ENCODE assay signal across 8 cellular contexts in the genomic region with DNA sequence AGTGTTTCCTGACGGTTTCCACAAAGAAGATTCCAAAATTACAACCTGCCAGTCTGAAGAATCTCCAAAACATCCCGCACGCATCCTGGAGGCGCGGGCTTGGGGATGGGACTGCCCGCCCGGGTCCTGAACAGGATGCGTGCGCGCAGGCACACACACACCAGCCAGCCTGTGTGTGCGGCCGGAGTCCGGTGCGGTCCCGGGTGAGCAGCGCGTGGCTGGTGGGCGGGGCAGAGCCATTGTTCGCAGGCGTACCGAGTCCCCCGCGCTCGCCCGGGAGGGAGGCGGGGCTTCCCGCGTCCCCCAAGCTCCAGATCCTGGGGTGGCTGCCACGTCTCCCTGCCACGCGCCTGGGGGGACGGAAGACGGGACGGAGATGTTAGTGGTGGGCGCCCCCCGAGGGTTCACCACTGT. TPM values are rescaled to one million over a fixed set of nuclear protein-coding genes. Genes with fewer than 3 reads are reported as not detected.
DNase-seq lines count a peak whose midpoint lies in the region; ATAC-seq and TF ChIP-seq lines count a peak whose summit lies in the region.

No MANE protein-coding gene starts in this region.

- peak overlapping the region; percentile 71 for H2AFZ ChIP-seq in neuronal stem cell (ENCODE audit: low read length)

- H3K27ac Mint-ChIP-seq in CD4-positive, alpha-beta memory T cell: peak overlapping the region in 6 of 7 donors; percentile 48 to 81 (median 60)

- WGBS in neuronal stem cell (ENCODE audit: extremely low coverage in 2 of 2, insufficient read length in 2 of 2, insufficient replicate concordance in 1 of 2), 2 donors: no CpG with 5 or more reads among the region's 36 CpGs

- peak overlapping the region in 1 of 2 donors; percentile 74 for H3K4me3 ChIP-seq in CD4-positive, alpha-beta memory T cell (ENCODE audit: low read length in 2 of 2)
- peak overlapping the region; percentile 80 to 96 for H3K4me3 ChIP-seq in neuronal stem cell (ENCODE audit: low read length in 2 of 2)

- POLR2A ChIA-PET in CD4-positive, alpha-beta memory T cell (lab: Charles Lee; ENCODE audit: partially characterized antibody): interaction anchor here (0.6 to 2.4 kb wide), 2 partner anchors 24 to 66 kb away, joined by 3 to 8 read pairs; no protein-coding TSS in a partner anchor

- peak overlapping the region; percentile 73 for H3K9ac ChIP-seq in neuronal stem cell (ENCODE audit: low read depth, low read length, poor library complexity)

- H4K8ac ChIP-seq in neuronal stem cell (ENCODE audit: low read depth, low read length): no peak overlapping the region

- peak overlapping the region; percentile 84 for H2BK5ac ChIP-seq in neuronal stem cell (ENCODE audit: low read length)

- peaks cover 14% of the 10 kb centered on the region for H3K4me1 ChIP-seq in CD4-positive, alpha-beta memory T cell (ENCODE audit: insufficient read depth, low read length)
- H3K4me1 ChIP-seq in neuronal stem cell (ENCODE audit: control insufficient read depth in 2 of 2, insufficient read depth in 1 of 2, low read depth in 1 of 2, low read length in 2 of 2): peaks cover 34 to 44% of the 10 kb centered on the region in 2 donors

- no peak overlapping the region for H2BK15ac ChIP-seq in neuronal stem cell (ENCODE audit: low read length)

- H2BK12ac ChIP-seq in neuronal stem cell (ENCODE audit: low read length): no peak overlapping the region

- H3K4me2 ChIP-seq in neuronal stem cell (ENCODE audit: insufficient read depth, low read length, poor library complexity, severe bottlenecking): peak overlapping the region; percentile 95

- H3K27me3 ChIP-seq in CD4-positive, alpha-beta memory T cell (ENCODE audit: insufficient read depth, low read length): no peaks in the 10 kb centered on the region
- H3K27me3 ChIP-seq in neuronal stem cell (ENCODE audit: control insufficient read depth in 3 of 3, insufficient read depth in 3 of 3, low read depth in 1 of 3, low read length in 3 of 3): no peaks in the 10 kb centered on the region

- intact Hi-C loops in CD4-positive, alpha-beta memory T cell (cut with micrococcal nuclease): no loop called here

- H3K4me1 Mint-ChIP-seq in CD4-positive, alpha-beta memory T cell: peaks cover 9 to 19% (median 15%) of the 10 kb centered on the region in 4 donors

- ATAC-seq in GM19395 (IDR thresholded peaks at IDR 0.05; ENCODE audit: unreplicated experiment) (peak; percentile 53), HG03558 (IDR thresholded peaks at IDR 0.05; ENCODE audit: extremely low read depth, unreplicated experiment) (peak; percentile 24)

- H4K91ac ChIP-seq in neuronal stem cell (ENCODE audit: low read depth, low read length, poor library complexity): no peak overlapping the region

- H3K27ac ChIP-seq in CD4-positive, alpha-beta memory T cell (ENCODE audit: low read depth, low read length): no peak overlapping the region
- H3K27ac ChIP-seq in neuronal stem cell (replicated peaks; ENCODE audit: low read length): peak overlapping the region; percentile 88

- H3K36me3 Mint-ChIP-seq in CD4-positive, alpha-beta memory T cell: no peaks in the 10 kb centered on the region

- no peak overlapping the region for H3K14ac ChIP-seq in neuronal stem cell (ENCODE audit: low read length)

- no peak overlapping the region for H2AK5ac ChIP-seq in neuronal stem cell (ENCODE audit: low read depth, low read length)

- peak; percentile 15 to 63 (median 39) for DNase-seq in CD4-positive, alpha-beta memory T cell
- DNase-seq in activated gamma-delta T cell (lab: John Stamatoyannopoulos, UW) (peak; percentile 63), foreskin melanocyte (peak; percentile 84), neuronal stem cell (ENCODE audit: low spot score) (peak; percentile 88), superior temporal gyrus (ENCODE audit: extremely low spot score) (peak; percentile 74)

- H3K18ac ChIP-seq in neuronal stem cell (ENCODE audit: low read length): peak overlapping the region; percentile 76

- H3K4me3 Mint-ChIP-seq in CD4-positive, alpha-beta memory T cell: peak overlapping the region; percentile 79 to 91 (median 84)

- no peak overlapping the region for H3K23ac ChIP-seq in neuronal stem cell (ENCODE audit: low read depth, low read length, poor library complexity)

- H3K9me3 ChIP-seq in CD4-positive, alpha-beta memory T cell (ENCODE audit: control insufficient read depth in 1 of 2, low read length in 2 of 2): no peaks in the 10 kb centered on the region
- peaks cover 0 to 15% of the 10 kb centered on the region in 2 donors for H3K9me3 ChIP-seq in neuronal stem cell (replicated peaks in 1 of 2; ENCODE audit: control insufficient read depth in 2 of 2, insufficient read depth in 1 of 2, low read depth in 1 of 2, low read length in 2 of 2)

- H3K4ac ChIP-seq in neuronal stem cell (ENCODE audit: low read length): no peak overlapping the region

- no peak overlapping the region for H2BK120ac ChIP-seq in neuronal stem cell (ENCODE audit: low read depth, low read length)

- H3K9me3 Mint-ChIP-seq in CD4-positive, alpha-beta memory T cell: no peaks in the 10 kb centered on the region

- H3K27me3 Mint-ChIP-seq in CD4-positive, alpha-beta memory T cell: peaks cover 0 to 1% of the 10 kb centered on the region in 2 donors

- CTCF ChIA-PET in CD4-positive, alpha-beta memory T cell (lab: Charles Lee; ENCODE audit: partially characterized antibody): interaction anchor here (0.9 to 15.8 kb wide), 8 partner anchors 10 to 189 kb away, joined by 3 to 202 read pairs (median 4); a partner anchor contains a TSS

- no peaks in the 10 kb centered on the region for H3K36me3 ChIP-seq in CD4-positive, alpha-beta memory T cell (ENCODE audit: insufficient read depth, low read length)
- H3K36me3 ChIP-seq in neuronal stem cell (replicated peaks in 1 of 2; ENCODE audit: control insufficient read depth in 2 of 2, insufficient read depth in 2 of 2, low read length in 2 of 2): peaks cover 33 to 37% of the 10 kb centered on the region in 2 donors

- H3K79me1 ChIP-seq in neuronal stem cell (ENCODE audit: low read depth, low read length): peaks cover 6% of the 10 kb centered on the region

TF ChIP-seq in PFSK-1, 5 proteins besides CTCF, POLR2A, EP300 and RAD21:
- TF ChIP-seq POLR2AphosphoS5 (IDR thresholded peaks at IDR 0.05; ENCODE audit: low read depth, low read length) (no peak), SIN3A (IDR thresholded peaks at IDR 0.05; ENCODE audit: borderline replicate concordance, insufficient read depth, low read length) (peak; percentile 47; the same call in 1 of the 2 replicates), FOXP2 (optimal IDR thresholded peaks at IDR 0.05; ENCODE audit: borderline replicate concordance, extremely low read depth, extremely low read length, insufficient read depth) (peak; percentile 83), TAF1 (IDR thresholded peaks at IDR 0.05; ENCODE audit: borderline replicate concordance, insufficient read depth, low read length) (no peak)
- TF ChIP-seq, protein P1, sequence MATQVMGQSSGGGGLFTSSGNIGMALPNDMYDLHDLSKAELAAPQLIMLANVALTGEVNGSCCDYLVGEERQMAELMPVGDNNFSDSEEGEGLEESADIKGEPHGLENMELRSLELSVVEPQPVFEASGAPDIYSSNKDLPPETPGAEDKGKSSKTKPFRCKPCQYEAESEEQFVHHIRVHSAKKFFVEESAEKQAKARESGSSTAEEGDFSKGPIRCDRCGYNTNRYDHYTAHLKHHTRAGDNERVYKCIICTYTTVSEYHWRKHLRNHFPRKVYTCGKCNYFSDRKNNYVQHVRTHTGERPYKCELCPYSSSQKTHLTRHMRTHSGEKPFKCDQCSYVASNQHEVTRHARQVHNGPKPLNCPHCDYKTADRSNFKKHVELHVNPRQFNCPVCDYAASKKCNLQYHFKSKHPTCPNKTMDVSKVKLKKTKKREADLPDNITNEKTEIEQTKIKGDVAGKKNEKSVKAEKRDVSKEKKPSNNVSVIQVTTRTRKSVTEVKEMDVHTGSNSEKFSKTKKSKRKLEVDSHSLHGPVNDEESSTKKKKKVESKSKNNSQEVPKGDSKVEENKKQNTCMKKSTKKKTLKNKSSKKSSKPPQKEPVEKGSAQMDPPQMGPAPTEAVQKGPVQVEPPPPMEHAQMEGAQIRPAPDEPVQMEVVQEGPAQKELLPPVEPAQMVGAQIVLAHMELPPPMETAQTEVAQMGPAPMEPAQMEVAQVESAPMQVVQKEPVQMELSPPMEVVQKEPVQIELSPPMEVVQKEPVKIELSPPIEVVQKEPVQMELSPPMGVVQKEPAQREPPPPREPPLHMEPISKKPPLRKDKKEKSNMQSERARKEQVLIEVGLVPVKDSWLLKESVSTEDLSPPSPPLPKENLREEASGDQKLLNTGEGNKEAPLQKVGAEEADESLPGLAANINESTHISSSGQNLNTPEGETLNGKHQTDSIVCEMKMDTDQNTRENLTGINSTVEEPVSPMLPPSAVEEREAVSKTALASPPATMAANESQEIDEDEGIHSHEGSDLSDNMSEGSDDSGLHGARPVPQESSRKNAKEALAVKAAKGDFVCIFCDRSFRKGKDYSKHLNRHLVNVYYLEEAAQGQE (IDR thresholded peaks at IDR 0.05; ENCODE audit: insufficient read depth in 1 of 2, low read depth in 2 of 2, low read length in 2 of 2): 0 out of 4 replicates have a peak, but pooled peaks of 1 of the 2 experiments have one; percentile 20

RNA-seq across cellular contexts. Expression of a gene that starts 0.7 kb away (rescaled TPM):
- total RNA-seq in CD4-positive, alpha-beta memory T cell: under 1 TPM; 0.61 to 1.00 TPM
- 1 to 10 TPM in 1 of 2 donors, under 1 TPM in 1; 0.77 to 1.4 TPM for polyA plus RNA-seq in CD4-positive, alpha-beta memory T cell
- polyA plus RNA-seq in PFSK-1 (2012; ENCODE audit: insufficient read length, low read depth): 94.4 TPM
- polyA plus RNA-seq in neuronal stem cell (2013, experiment 1 of 2): 373 TPM
- polyA plus RNA-seq in neuronal stem cell (2013, experiment 2 of 2): 380 TPM

RNA-seq across cellular contexts. Expression of a gene that starts 16.3 kb away (rescaled TPM):
- not detected for total RNA-seq in CD4-positive, alpha-beta memory T cell
- polyA plus RNA-seq in CD4-positive, alpha-beta memory T cell: not detected
- polyA plus RNA-seq in PFSK-1 (2012; ENCODE audit: insufficient read length, low read depth): not detected
- 0.01 TPM for polyA plus RNA-seq in neuronal stem cell (2013, experiment 1 of 2)
- polyA plus RNA-seq in neuronal stem cell (2013, experiment 2 of 2): 0.10 TPM

RNA-seq across cellular contexts. Expression of a gene that starts 59.9 kb away (rescaled TPM):
- 10 to 100 TPM; 32.0 to 38.5 TPM for total RNA-seq in CD4-positive, alpha-beta memory T cell
- 10 to 100 TPM; 66.8 to 77.8 TPM for polyA plus RNA-seq in CD4-positive, alpha-beta memory T cell
- polyA plus RNA-seq in PFSK-1 (2012; ENCODE audit: insufficient read length, low read depth): 41.0 TPM
- polyA plus RNA-seq in neuronal stem cell (2013, experiment 1 of 2): 52.9 TPM
- polyA plus RNA-seq in neuronal stem cell (2013, experiment 2 of 2): 52.4 TPM
